ENCODE assay signal across 20 cellular contexts in the genomic region with DNA sequence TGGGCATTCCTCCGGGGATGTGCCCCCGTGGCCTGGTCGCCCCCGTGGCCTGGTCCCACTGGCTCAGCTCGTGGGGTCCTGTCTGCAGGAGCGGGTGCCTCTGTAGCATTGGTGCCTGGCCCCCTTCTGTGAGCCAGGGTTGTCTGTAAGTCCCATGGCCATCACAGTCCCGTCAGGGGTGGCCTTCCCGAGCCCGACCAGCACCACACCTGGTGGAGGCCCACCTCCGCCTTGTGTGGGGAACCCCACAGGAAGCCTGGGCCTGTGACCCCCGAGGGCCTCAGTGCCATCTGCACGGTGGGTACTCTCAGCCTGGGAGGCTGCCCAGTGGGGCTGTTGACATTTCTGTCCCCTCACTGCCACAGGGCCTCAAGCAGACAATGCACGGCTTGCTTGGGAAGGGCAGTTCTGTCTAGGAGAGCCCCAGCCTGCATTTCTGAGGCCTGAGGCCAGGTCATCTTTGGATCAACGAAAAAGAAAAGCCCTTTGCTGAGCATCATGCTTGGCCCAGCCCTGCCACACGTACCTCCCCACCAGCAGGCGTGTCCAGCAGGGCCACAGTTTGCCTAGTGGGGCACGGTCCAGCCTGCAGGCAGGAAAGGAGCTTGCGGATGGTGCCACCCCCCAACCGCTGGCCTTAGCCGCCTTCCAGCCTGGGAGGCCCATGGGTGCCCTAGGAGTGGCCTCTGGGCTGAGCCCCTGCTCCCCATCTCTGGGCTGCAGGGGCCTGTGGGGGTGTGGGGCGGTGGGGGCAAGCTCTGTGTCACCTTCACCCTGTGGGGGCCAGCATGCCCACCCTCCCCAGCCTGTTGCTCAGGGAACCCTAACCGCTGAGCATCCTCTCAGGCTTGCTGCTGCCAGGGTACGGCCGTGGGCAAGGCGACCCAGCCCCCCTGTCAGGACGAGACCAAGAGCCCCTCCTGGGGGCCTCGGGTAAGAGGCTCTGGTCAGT. TPM values are rescaled to one million over a fixed set of nuclear protein-coding genes. Genes with fewer than 3 reads are reported as not detected.
"Had no signal": no experiment of that assay in that cellular context is flagged by ENCODE, and none has a peak within 500 bp of the region (broad histone marks: within the 10 kb centered on the region; RNA-seq: fewer than 3 reads in every experiment).

No MANE protein-coding gene starts in this region.

- H3K27ac Mint-ChIP-seq: activated T-helper 17 cell treated with anti-CD3 and anti-CD28 coated beads, Interleukin-2, amount 50 U/mL, for 72 hours; mesothelial cell of epicardium; T-cell had no signal

- ATAC-seq: activated T-helper 17 cell treated with anti-CD3 and anti-CD28 coated beads, Interleukin-2, amount 50 U/mL, for 72 hours; T-cell had no signal

- H3K9me3 Mint-ChIP-seq: activated T-helper 17 cell treated with anti-CD3 and anti-CD28 coated beads, Interleukin-2, amount 50 U/mL, for 72 hours had no signal

- H3K27me3 Mint-ChIP-seq: activated T-helper 17 cell treated with anti-CD3 and anti-CD28 coated beads, Interleukin-2, amount 50 U/mL, for 72 hours; T-cell had no signal

- H3K9me3 ChIP-seq: adrenal gland, colonic mucosa, neutrophil, testis, upper lobe of left lung had no signal

- H3K27me3 ChIP-seq: adrenal gland, colonic mucosa, esophagus muscularis mucosa, neutrophil, stomach, testis, upper lobe of left lung had no signal

- H3K36me3 ChIP-seq: adrenal gland, colonic mucosa had no signal

- H3K4me3 ChIP-seq: adrenal gland, colonic mucosa, esophagus muscularis mucosa, lung, SK-N-MC, stomach, testis, upper lobe of left lung had no signal

- H3K4me1 Mint-ChIP-seq: activated T-helper 17 cell treated with anti-CD3 and anti-CD28 coated beads, Interleukin-2, amount 50 U/mL, for 72 hours; mesothelial cell of epicardium; T-cell had no signal

- H3K4me3 Mint-ChIP-seq: activated T-helper 17 cell treated with anti-CD3 and anti-CD28 coated beads, Interleukin-2, amount 50 U/mL, for 72 hours; mesothelial cell of epicardium; T-cell had no signal

- H3K4me1 ChIP-seq: adrenal gland, colonic mucosa, esophagus muscularis mucosa, stomach, testis, upper lobe of left lung had no signal

- H3K27ac ChIP-seq: adrenal gland, colonic mucosa, esophagus muscularis mucosa, neutrophil, SK-N-MC, stomach, testis, upper lobe of left lung had no signal

- DNase-seq: activated CD4-positive, alpha-beta T cell treated with anti-CD3 and anti-CD28 coated beads, Interleukin-2, amount 50 U/mL, for 4 hours; activated CD4-positive, CD25-positive, alpha-beta regulatory T cell treated with anti-CD3 and anti-CD28 coated beads, Interleukin-2, amount 50 U/mL, for 72 hours; activated naive CD4-positive, alpha-beta T cell treated with Interleukin-2 at 50 U/mL for 16 hours; colonic mucosa; hippocampal formation; kidney glomerular epithelial cell; stimulated activated CD4-positive, alpha-beta T cell treated with anti-CD3 and anti-CD28 coated beads, Interleukin-1b, Interleukin-23, amount 100 ng/mL, for 48 hours; stomach; T-helper 9 cell; testis had no signal

RNA-seq across cellular contexts. Expression of gene NKX1-1, which starts 23.2 kb away (rescaled TPM):
- total RNA-seq: activated T-helper 17 cell treated with anti-CD3 and anti-CD28 coated beads, Interleukin-2, amount 50 U/mL, for 72 hours; adrenal gland; colonic mucosa; esophagus muscularis mucosa; lung; mesothelial cell of epicardium; myocyte; stomach; T-cell; upper lobe of left lung had no signal
- polyA plus RNA-seq: adrenal gland, lung, stomach had no signal
